10 cellular contexts compared by ENCODE assay signal in the genomic region with DNA sequence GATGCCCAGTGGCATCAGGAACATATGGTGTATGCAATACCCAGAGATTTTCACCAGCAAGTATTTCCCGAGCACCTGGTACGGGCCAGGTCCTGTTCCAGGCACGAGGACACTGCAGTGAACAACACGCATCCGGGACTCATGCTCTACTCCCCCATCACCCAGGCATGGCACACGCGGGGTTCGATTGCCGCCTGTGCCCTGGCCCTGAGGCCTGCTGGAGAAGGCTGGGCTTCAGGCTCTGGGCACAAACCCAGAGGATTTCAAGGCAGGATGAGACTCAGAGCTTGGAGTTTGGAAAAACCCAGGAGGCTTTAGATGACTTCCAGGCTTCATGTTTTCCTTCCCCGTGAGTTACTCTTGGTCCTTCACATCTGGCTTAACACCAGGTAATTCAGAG.
DNase-seq lines count a peak whose midpoint lies in the region; ATAC-seq, FAIRE-seq and TF ChIP-seq lines count a peak whose summit lies in the region.
"Had no signal": no experiment of that assay in that cellular context is flagged by ENCODE, and none has a peak within 500 bp of the region (broad histone marks: within the 10 kb centered on the region; RNA-seq: fewer than 3 reads in every experiment).

No MANE protein-coding gene starts in this region.

- DNase-seq in HepG2 (ENCODE audit: low spot score), result no peak
- no peak for DNase-seq in right lobe of liver
- no peak for DNase-seq in fibroblast of lung (ENCODE audit: low read depth in 2 of 2)
- no peak for DNase-seq in SKM-1 treated with dmso at 0.1 percent for 144 hours (lab: John Stamatoyannopoulos, UW; ENCODE audit: unreplicated experiment)
- no peak for DNase-seq in NCI-H510A treated with DMSO at 0.1 percent for 48 hours (lab: John Stamatoyannopoulos, UW)
- DNase-seq in GF-D8 (lab: John Stamatoyannopoulos, UW), result no peak
- no peak for DNase-seq in activated CD4-positive, alpha-beta T cell treated with anti-CD3 and anti-CD28 coated beads for 1 hour
- DNase-seq: activated T-cell treated with anti-CD3 and anti-CD28 coated beads, Interleukin-2, amount 50 U/mL, for 1 hour; amniotic stem cell had no signal

- TF ChIP-seq EP300 in HepG2 (IDR thresholded peaks at IDR 0.05; ENCODE audit: low read depth in 2 of 2, low read length in 2 of 2) (no peak), HepG2 (CRISPR knock-in tag; IDR thresholded peaks at IDR 0.05; ENCODE audit: borderline replicate concordance) (no peak)

- TF ChIP-seq RAD21 in HepG2 (CRISPR knock-in tag; IDR thresholded peaks at IDR 0.05), result no peak

- H3K36me3 ChIP-seq in HepG2 (replicated peaks in 1 of 2; ENCODE audit: control insufficient read depth in 1 of 2, insufficient read depth in 2 of 2, low read length in 2 of 2) (peaks cover 33 to 67% of the 10 kb centered on the region in 2 experiments), right lobe of liver (peaks cover 0 to 4% (median 0%) of the 10 kb centered on the region in 4 donors), fibroblast of lung (ENCODE audit: control insufficient read depth, insufficient read depth, low read length) (peaks cover 11% of the 10 kb centered on the region), rectal smooth muscle tissue (ENCODE audit: control insufficient read depth, insufficient read depth, low read length) (peaks cover 5% of the 10 kb centered on the region)

- FAIRE-seq in HepG2 (lab: Jason Lieb, UNC), result no peak

- intact Hi-C loops in HepG2 (cut with micrococcal nuclease; ENCODE audit: unreplicated experiment), result no loop called here
- intact Hi-C loops in right lobe of liver (cut with DNase I), result no loop called here

- no peaks in the 10 kb centered on the region for H3K9me3 ChIP-seq in HepG2 (ENCODE audit: low read length)
- H3K9me3 ChIP-seq in right lobe of liver, result no peaks in the 10 kb centered on the region
- no peaks in the 10 kb centered on the region for H3K9me3 ChIP-seq in fibroblast of lung (ENCODE audit: control insufficient read depth, insufficient read depth, low read depth, low read length)

- H4K20me1 ChIP-seq in HepG2 (ENCODE audit: insufficient read depth, low read length), result peaks cover 12% of the 10 kb centered on the region; the same call in 1 of the 2 replicates
- H4K20me1 ChIP-seq in fibroblast of lung (ENCODE audit: control insufficient read depth, extremely low read depth, insufficient read depth, low read length), result no peaks in the 10 kb centered on the region

- H3K79me2 ChIP-seq in HepG2 (ENCODE audit: insufficient read depth, low read length) (peaks cover 5% of the 10 kb centered on the region), fibroblast of lung (ENCODE audit: control insufficient read depth, insufficient read depth, low read length) (peaks cover 48% of the 10 kb centered on the region)

- no peak for ATAC-seq in HepG2
- no peak for ATAC-seq in right lobe of liver

- 89% methylated on average over 10 of the region's 10 CpGs for whole genome bisulfite sequencing in HepG2 (ENCODE audit: low lambda C conversion rate)
- WGBS in right lobe of liver (ENCODE audit: insufficient coverage, low coverage, low lambda C conversion rate, missing lambda C conversion rate), result 17% methylated on average over 1 of the region's 10 CpGs

- POLR2A ChIA-PET in HepG2 (lab: Yijun Ruan, JAX), result interaction anchor here (0.7 to 1.7 kb wide), 2 partner anchors 14 to 23 kb away, joined by 3 to 4 read pairs; no protein-coding TSS in a partner anchor

- H3K4me2 ChIP-seq in HepG2 (ENCODE audit: low read depth, low read length), result no peak overlapping the region
- H3K4me2 ChIP-seq in fibroblast of lung (ENCODE audit: extremely low read depth, insufficient read depth, low read length), result peak overlapping the region; percentile 1

- H3K4me3 ChIP-seq in HepG2 (replicated peaks in 1 of 3; ENCODE audit: insufficient read depth in 1 of 3, low read depth in 2 of 3, low read length in 3 of 3) (no peak overlapping the region), right lobe of liver (no peak overlapping the region), fibroblast of lung (replicated peaks in 1 of 4; ENCODE audit: control extremely low read depth in 1 of 4, insufficient read depth in 1 of 4, low read depth in 3 of 4, low read length in 4 of 4) (no peak overlapping the region), rectal smooth muscle tissue (ENCODE audit: low read length) (no peak overlapping the region)

- no peak overlapping the region for H2AFZ ChIP-seq in HepG2 (ENCODE audit: low read length)
- H2AFZ ChIP-seq in fibroblast of lung (ENCODE audit: low read length), result no peak overlapping the region

- H3K27ac ChIP-seq in HepG2 (ENCODE audit: extremely low read length, insufficient read depth, low read length), result no peak overlapping the region
- H3K27ac ChIP-seq in right lobe of liver, result no peak overlapping the region
- peak overlapping the region; percentile 82 for H3K27ac ChIP-seq in fibroblast of lung (ENCODE audit: insufficient read depth, low read length)
- H3K27ac ChIP-seq in rectal smooth muscle tissue (ENCODE audit: low read depth, low read length), result peak overlapping the region; percentile 51

- CTCF ChIA-PET in HepG2 (lab: Yijun Ruan, JAX; ENCODE audit: low intra/inter-chr PET ratio, low total read pairs), result no interaction called here

- in situ Hi-C loops in HepG2 (cut with HindIII; ENCODE audit: extremely low pct_ligation_motif_present, low pct_unique_long_range_greater_than_20kb), result no loop called here

- no peak overlapping the region for H3K9ac ChIP-seq in HepG2 (ENCODE audit: insufficient read depth, low read depth, low read length)
- no peak overlapping the region for H3K9ac ChIP-seq in fibroblast of lung (ENCODE audit: insufficient read depth, low read length)
- H3K9ac ChIP-seq in rectal smooth muscle tissue (ENCODE audit: low read length), result no peak overlapping the region

- no peaks in the 10 kb centered on the region for H3K27me3 ChIP-seq in HepG2 (ENCODE audit: control insufficient read depth in 1 of 2, insufficient read depth in 2 of 2, low read length in 2 of 2)
- no peaks in the 10 kb centered on the region for H3K27me3 ChIP-seq in right lobe of liver
- H3K27me3 ChIP-seq in fibroblast of lung (ENCODE audit: control insufficient read depth, insufficient read depth, low read length), result no peaks in the 10 kb centered on the region
- H3K27me3 ChIP-seq in rectal smooth muscle tissue (ENCODE audit: control insufficient read depth, insufficient read depth, low read length), result no peaks in the 10 kb centered on the region

- TF ChIP-seq CTCF in HepG2 (CRISPR knock-in tag; IDR thresholded peaks at IDR 0.05), result no peak
- no peak for TF ChIP-seq CTCF in right lobe of liver (IDR thresholded peaks at IDR 0.05)
- no peak for TF ChIP-seq CTCF in fibroblast of lung (conservative IDR thresholded peaks at IDR 0.05 in 1 of 2, IDR thresholded peaks at IDR 0.05 in 1 of 2; ENCODE audit: low read depth in 1 of 2, low read length in 2 of 2)

- BruUV-seq in HepG2 (replicated peaks; lab: Mats Ljungman, UMichigan), result no TSS peak

- H3K4me1 ChIP-seq in HepG2 (ENCODE audit: insufficient read depth, low read length) (no peaks in the 10 kb centered on the region), right lobe of liver (peaks cover 0 to 20% (median 0%) of the 10 kb centered on the region in 4 donors), fibroblast of lung (ENCODE audit: control insufficient read depth, extremely low read depth, insufficient read depth, low read length) (peaks cover 38% of the 10 kb centered on the region), rectal smooth muscle tissue (ENCODE audit: control insufficient read depth, insufficient read depth, low read length) (peaks cover 38% of the 10 kb centered on the region)

- TF ChIP-seq POLR2A in HepG2 (IDR thresholded peaks at IDR 0.05; ENCODE audit: insufficient read depth in 1 of 2, low read depth in 2 of 2, low read length in 2 of 2) (no peak), right lobe of liver (IDR thresholded peaks at IDR 0.05) (no peak)

TF ChIP-seq in HepG2, 621 proteins besides CTCF, POLR2A, EP300 and RAD21:
- TF ChIP-seq ETV6 (CRISPR knock-in tag; conservative IDR thresholded peaks at IDR 0.05), result no peak
- no peak for TF ChIP-seq KDM5A (IDR thresholded peaks at IDR 0.05; ENCODE audit: borderline replicate concordance, low read length)
- TF ChIP-seq, protein P1, sequence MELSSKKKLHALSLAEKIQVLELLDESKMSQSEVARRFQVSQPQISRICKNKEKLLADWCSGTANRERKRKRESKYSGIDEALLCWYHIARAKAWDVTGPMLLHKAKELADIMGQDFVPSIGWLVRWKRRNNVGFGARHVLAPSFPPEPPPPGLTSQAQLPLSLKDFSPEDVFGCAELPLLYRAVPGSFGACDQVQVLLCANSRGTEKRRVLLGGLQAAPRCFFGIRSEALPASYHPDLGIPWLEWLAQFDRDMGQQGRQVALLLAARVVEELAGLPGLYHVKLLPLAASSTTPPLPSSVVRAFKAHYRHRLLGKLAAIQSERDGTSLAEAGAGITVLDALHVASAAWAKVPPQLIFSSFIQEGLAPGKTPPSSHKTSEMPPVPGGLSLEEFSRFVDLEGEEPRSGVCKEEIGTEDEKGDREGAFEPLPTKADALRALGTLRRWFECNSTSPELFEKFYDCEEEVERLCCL (CRISPR knock-in tag; IDR thresholded peaks at IDR 0.05; ENCODE audit: borderline replicate concordance), result no peak
- no peak for TF ChIP-seq ZNF235 (CRISPR knock-in tag; IDR thresholded peaks at IDR 0.05; ENCODE audit: borderline replicate concordance)
- TF ChIP-seq MAFF (IDR thresholded peaks at IDR 0.05; ENCODE audit: low read depth, low read length), result no peak
- TF ChIP-seq POLR2AphosphoS5 (IDR thresholded peaks at IDR 0.05; ENCODE audit: low read depth, low read length), result 0 out of 2 replicates have a peak, but pooled peaks have one; percentile 15
- no peak for TF ChIP-seq ZNF772 (CRISPR knock-in tag; IDR thresholded peaks at IDR 0.05)

Comparison
In these comparisons a context has a peak if more than half of its experiments do, and no peak if none do; other contexts are left out.
1. H3K27ac ChIP-seq: peak in fibroblast of lung (single experiment) and rectal smooth muscle tissue (single experiment); none in HepG2 (single experiment) and right lobe of liver (0 of 3).